In genomic region chr11:125398994-125399638, GRCh38 we compare ENCODE assay signal across 20 cellular contexts.
DNase-seq lines count a peak whose midpoint lies in the region; TF ChIP-seq lines count a peak whose summit lies in the region.
"Had no signal": no experiment of that assay in that cellular context is flagged by ENCODE, and none has a peak within 500 bp of the region (broad histone marks: within the 10 kb centered on the region; RNA-seq: fewer than 3 reads in every experiment).

No MANE protein-coding gene starts in this region.

- peak overlapping the region; percentile 7 to 85 (median 40) for H3K27ac Mint-ChIP-seq in nephron
- H3K27ac Mint-ChIP-seq: activated CD4-positive, alpha-beta memory T cell treated with anti-CD3 and anti-CD28 coated beads, Interleukin-2, amount 10 ng/mL, durations not matched to agents 7 days and 5 days; activated naive CD4-positive, alpha-beta T cell treated with anti-CD3 and anti-CD28 coated beads, Interleukin-2, amount 50 U/mL, for 24 hours; CD4-positive, CD25-positive, alpha-beta regulatory T cell; naive thymus-derived CD8-positive, alpha-beta T cell had no signal

- TF ChIP-seq CTCF in nephron (IDR thresholded peaks at IDR 0.05; ENCODE audit: unreplicated experiment in 3 of 3) = no peak

- H3K4me3 Mint-ChIP-seq in nephron = no peak overlapping the region
- H3K4me3 Mint-ChIP-seq: activated CD4-positive, alpha-beta memory T cell treated with anti-CD3 and anti-CD28 coated beads, Interleukin-2, amount 10 ng/mL, durations not matched to agents 7 days and 5 days; activated naive CD4-positive, alpha-beta T cell treated with anti-CD3 and anti-CD28 coated beads, Interleukin-2, amount 50 U/mL, for 24 hours; CD4-positive, CD25-positive, alpha-beta regulatory T cell; naive thymus-derived CD8-positive, alpha-beta T cell had no signal

- H3K9me3 Mint-ChIP-seq in nephron = no peaks in the 10 kb centered on the region
- H3K9me3 Mint-ChIP-seq: activated CD4-positive, alpha-beta memory T cell treated with anti-CD3 and anti-CD28 coated beads, Interleukin-2, amount 10 ng/mL, durations not matched to agents 7 days and 5 days; activated naive CD4-positive, alpha-beta T cell treated with anti-CD3 and anti-CD28 coated beads, Interleukin-2, amount 50 U/mL, for 24 hours; CD4-positive, CD25-positive, alpha-beta regulatory T cell; naive thymus-derived CD8-positive, alpha-beta T cell had no signal

- H3K27ac ChIP-seq in angular gyrus (ENCODE audit: low read depth, low read length) = peak overlapping the region; percentile 38
- H3K27ac ChIP-seq: breast epithelium, thoracic aorta had no signal

- peak; percentile 9 for DNase-seq in activated effector memory CD4-positive, alpha-beta T cell treated with anti-CD3 and anti-CD28 coated beads, Interleukin-2, amount 50 U/mL, for 16 hours
- DNase-seq in activated effector memory CD4-positive, alpha-beta T cell treated with Interleukin-2 at 50 U/mL for 16 hours = no peak
- no peak for DNase-seq in NCI-H446 (lab: John Stamatoyannopoulos, UW)
- DNase-seq in NCI-H1105 treated with DMSO at 0.1 percent for 48 hours (lab: John Stamatoyannopoulos, UW) = no peak
- DNase-seq in SKM-1 (lab: John Stamatoyannopoulos, UW; ENCODE audit: unreplicated experiment) = no peak
- DNase-seq in AG08395 (ENCODE audit: low spot score) = no peak
- DNase-seq: activated CD4-positive, alpha-beta memory T cell treated with anti-CD3 and anti-CD28 coated beads, Interleukin-2, amount 10 ng/mL, durations not matched to agents 7 days and 5 days; activated CD4-positive, CD25-positive, alpha-beta regulatory T cell treated with anti-CD3 and anti-CD28 coated beads, Interleukin-2, amount 50 U/mL, for 72 hours; activated CD8-positive, alpha-beta memory T cell treated with anti-CD3 and anti-CD28 coated beads, Interleukin-2, amount 50 U/mL, for 4 hours; CD4-positive, CD25-positive, alpha-beta regulatory T cell; gastrocnemius medialis; naive thymus-derived CD8-positive, alpha-beta T cell; NCI-H1092; NCI-H1694 treated with DMSO at 0.1 percent for 48 hours; stimulated activated naive CD8-positive, alpha-beta T cell treated with anti-CD3 and anti-CD28 coated beads, Interleukin-15, Interleukin-2, amounts not matched to agents 100 U/mL and 50 U/mL, for 24 hours had no signal

- H3K4me1 Mint-ChIP-seq in nephron = peaks cover 56% of the 10 kb centered on the region
- H3K4me1 Mint-ChIP-seq: activated CD4-positive, alpha-beta memory T cell treated with anti-CD3 and anti-CD28 coated beads, Interleukin-2, amount 10 ng/mL, durations not matched to agents 7 days and 5 days; activated naive CD4-positive, alpha-beta T cell treated with anti-CD3 and anti-CD28 coated beads, Interleukin-2, amount 50 U/mL, for 24 hours; naive thymus-derived CD8-positive, alpha-beta T cell had no signal

- peaks cover 40% of the 10 kb centered on the region for H3K36me3 Mint-ChIP-seq in nephron (ENCODE audit: low read depth)
- H3K36me3 Mint-ChIP-seq: activated naive CD4-positive, alpha-beta T cell treated with anti-CD3 and anti-CD28 coated beads, Interleukin-2, amount 50 U/mL, for 24 hours; CD4-positive, CD25-positive, alpha-beta regulatory T cell; naive thymus-derived CD8-positive, alpha-beta T cell had no signal

- peaks cover 7% of the 10 kb centered on the region for H3K27me3 Mint-ChIP-seq in nephron (ENCODE audit: low read depth)
